Comparison of ENCODE assay signal across 1 cellular context in genomic region chr1:47432071-47433036, GRCh38.
TF ChIP-seq lines count a peak whose summit lies in the region.

No MANE protein-coding gene starts in this region.

TF ChIP-seq in endothelial cell of umbilical vein, 7 proteins besides CTCF, POLR2A, EP300 and RAD21:
- TF ChIP-seq POLR2AphosphoS5 (IDR thresholded peaks at IDR 0.05; ENCODE audit: insufficient read depth, low read depth, low read length) (no peak), FOS (IDR thresholded peaks at IDR 0.05; ENCODE audit: borderline replicate concordance, insufficient read depth, low read length) (no peak), MAX (IDR thresholded peaks at IDR 0.05; ENCODE audit: insufficient read depth, insufficient read length) (no peak), GATA2 (IDR thresholded peaks at IDR 0.05; ENCODE audit: insufficient read depth, insufficient read length, low read depth, low read length) (no peak), MYC (IDR thresholded peaks at IDR 0.05; ENCODE audit: low read depth, low read length) (no peak), JUN (IDR thresholded peaks at IDR 0.05; ENCODE audit: borderline replicate concordance, insufficient read depth, insufficient read length, low read depth) (no peak), EZH2 (IDR thresholded peaks at IDR 0.05; ENCODE audit: borderline replicate concordance, low read depth, low read length, severe bottlenecking) (no peak)
